In the genomic region with DNA sequence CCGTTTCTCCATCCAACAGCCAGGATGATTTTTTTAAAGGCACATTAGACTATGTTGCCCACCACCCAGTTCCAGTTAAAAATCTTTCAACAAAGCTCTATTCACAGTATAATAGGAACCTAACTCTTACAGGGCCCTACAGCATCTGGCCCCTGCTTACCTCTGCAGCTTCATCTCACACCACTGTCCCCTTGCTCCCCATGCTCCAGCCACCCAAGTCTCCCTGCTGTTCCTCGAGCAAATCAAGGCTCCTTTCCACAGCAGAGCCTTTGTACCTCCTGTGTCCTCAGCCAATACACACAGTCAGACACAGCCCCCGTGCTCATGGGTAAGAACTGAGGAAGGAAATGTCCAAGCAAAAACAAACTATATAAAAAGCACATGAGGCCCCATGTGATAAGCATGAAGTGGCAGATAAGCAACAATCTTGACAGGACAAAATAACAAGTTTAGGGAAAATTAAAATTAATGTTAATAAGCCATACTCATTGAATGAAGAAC, we compare ENCODE assay signal across 2 cellular contexts.
TF ChIP-seq lines count a peak whose summit lies in the region.

No MANE protein-coding gene starts in this region.

TF ChIP-seq in HepG2, 621 proteins besides CTCF, POLR2A, EP300 and RAD21 (continued from another document):
- no peak for TF ChIP-seq FOXK1 (CRISPR knock-in tag; IDR thresholded peaks at IDR 0.05; ENCODE audit: borderline replicate concordance, low read depth)
- TF ChIP-seq ATRX (CRISPR knock-in tag; IDR thresholded peaks at IDR 0.05; ENCODE audit: borderline replicate concordance): no peak
- no peak for TF ChIP-seq SYNCRIP (IDR thresholded peaks at IDR 0.05; ENCODE audit: insufficient read depth, low read depth, low read length)
- no peak for TF ChIP-seq GPN1 (CRISPR knock-in tag; IDR thresholded peaks at IDR 0.05; ENCODE audit: borderline replicate concordance)
- TF ChIP-seq ZFP62 (CRISPR knock-in tag; IDR thresholded peaks at IDR 0.05): no peak
- no peak for TF ChIP-seq ZBTB7B (CRISPR knock-in tag; IDR thresholded peaks at IDR 0.05)
- TF ChIP-seq NCOA1 (CRISPR knock-in tag; IDR thresholded peaks at IDR 0.05): no peak
- no peak for TF ChIP-seq NRL (CRISPR knock-in tag; IDR thresholded peaks at IDR 0.05; ENCODE audit: borderline replicate concordance)
- no peak for TF ChIP-seq ZNF562 (CRISPR knock-in tag; IDR thresholded peaks at IDR 0.05; ENCODE audit: borderline replicate concordance)
- no peak for TF ChIP-seq HNRNPH1 (optimal IDR thresholded peaks at IDR 0.05; ENCODE audit: low read depth, low read length)
- TF ChIP-seq KDM2A (CRISPR knock-in tag; IDR thresholded peaks at IDR 0.05; ENCODE audit: borderline replicate concordance, low read depth): no peak
- TF ChIP-seq ZNF792 (CRISPR knock-in tag; IDR thresholded peaks at IDR 0.05): no peak
- no peak for TF ChIP-seq TOPORS (CRISPR knock-in tag; IDR thresholded peaks at IDR 0.05)
- no peak for TF ChIP-seq RCOR2 (CRISPR knock-in tag; IDR thresholded peaks at IDR 0.05)
- TF ChIP-seq ZSCAN5A (CRISPR knock-in tag; IDR thresholded peaks at IDR 0.05; ENCODE audit: borderline replicate concordance): no peak

TF ChIP-seq in SK-N-SH, 30 proteins besides CTCF, POLR2A, EP300 and RAD21:
- TF ChIP-seq, protein P1, sequence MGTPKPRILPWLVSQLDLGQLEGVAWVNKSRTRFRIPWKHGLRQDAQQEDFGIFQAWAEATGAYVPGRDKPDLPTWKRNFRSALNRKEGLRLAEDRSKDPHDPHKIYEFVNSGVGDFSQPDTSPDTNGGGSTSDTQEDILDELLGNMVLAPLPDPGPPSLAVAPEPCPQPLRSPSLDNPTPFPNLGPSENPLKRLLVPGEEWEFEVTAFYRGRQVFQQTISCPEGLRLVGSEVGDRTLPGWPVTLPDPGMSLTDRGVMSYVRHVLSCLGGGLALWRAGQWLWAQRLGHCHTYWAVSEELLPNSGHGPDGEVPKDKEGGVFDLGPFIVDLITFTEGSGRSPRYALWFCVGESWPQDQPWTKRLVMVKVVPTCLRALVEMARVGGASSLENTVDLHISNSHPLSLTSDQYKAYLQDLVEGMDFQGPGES (IDR thresholded peaks at IDR 0.05; ENCODE audit: low read depth, low read length): no peak
- TF ChIP-seq NFIC (IDR thresholded peaks at IDR 0.05; ENCODE audit: borderline replicate concordance): no peak
- TF ChIP-seq ELF1 (IDR thresholded peaks at IDR 0.05): no peak
- TF ChIP-seq TCF12 (IDR thresholded peaks at IDR 0.05): no peak
- TF ChIP-seq EZH2phosphoT487 (IDR thresholded peaks at IDR 0.05; ENCODE audit: borderline replicate concordance, low read depth): no peak
- no peak for TF ChIP-seq POLR2AphosphoS5 (IDR thresholded peaks at IDR 0.05; ENCODE audit: low read depth, low read length)
- no peak for TF ChIP-seq JUND (IDR thresholded peaks at IDR 0.05)
- no peak for TF ChIP-seq MEF2A (IDR thresholded peaks at IDR 0.05; ENCODE audit: borderline replicate concordance, low read depth)
- TF ChIP-seq, protein P2, sequence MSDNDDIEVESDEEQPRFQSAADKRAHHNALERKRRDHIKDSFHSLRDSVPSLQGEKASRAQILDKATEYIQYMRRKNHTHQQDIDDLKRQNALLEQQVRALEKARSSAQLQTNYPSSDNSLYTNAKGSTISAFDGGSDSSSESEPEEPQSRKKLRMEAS (IDR thresholded peaks at IDR 0.05; ENCODE audit: low read depth): no peak
- TF ChIP-seq FOXJ3 (CRISPR knock-in tag; IDR thresholded peaks at IDR 0.05): no peak
- TF ChIP-seq SMC3 (IDR thresholded peaks at IDR 0.05; ENCODE audit: low read depth, low read length): no peak
- TF ChIP-seq MXI1 (IDR thresholded peaks at IDR 0.05; ENCODE audit: low read depth, low read length): no peak
- TF ChIP-seq, protein P3, sequence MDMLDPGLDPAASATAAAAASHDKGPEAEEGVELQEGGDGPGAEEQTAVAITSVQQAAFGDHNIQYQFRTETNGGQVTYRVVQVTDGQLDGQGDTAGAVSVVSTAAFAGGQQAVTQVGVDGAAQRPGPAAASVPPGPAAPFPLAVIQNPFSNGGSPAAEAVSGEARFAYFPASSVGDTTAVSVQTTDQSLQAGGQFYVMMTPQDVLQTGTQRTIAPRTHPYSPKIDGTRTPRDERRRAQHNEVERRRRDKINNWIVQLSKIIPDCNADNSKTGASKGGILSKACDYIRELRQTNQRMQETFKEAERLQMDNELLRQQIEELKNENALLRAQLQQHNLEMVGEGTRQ (IDR thresholded peaks at IDR 0.05; ENCODE audit: borderline replicate concordance, low read depth, low read length): no peak
- no peak for TF ChIP-seq PBX3 (IDR thresholded peaks at IDR 0.05)
- no peak for TF ChIP-seq GABPA (IDR thresholded peaks at IDR 0.05; ENCODE audit: low read depth)
